In the genomic region with DNA sequence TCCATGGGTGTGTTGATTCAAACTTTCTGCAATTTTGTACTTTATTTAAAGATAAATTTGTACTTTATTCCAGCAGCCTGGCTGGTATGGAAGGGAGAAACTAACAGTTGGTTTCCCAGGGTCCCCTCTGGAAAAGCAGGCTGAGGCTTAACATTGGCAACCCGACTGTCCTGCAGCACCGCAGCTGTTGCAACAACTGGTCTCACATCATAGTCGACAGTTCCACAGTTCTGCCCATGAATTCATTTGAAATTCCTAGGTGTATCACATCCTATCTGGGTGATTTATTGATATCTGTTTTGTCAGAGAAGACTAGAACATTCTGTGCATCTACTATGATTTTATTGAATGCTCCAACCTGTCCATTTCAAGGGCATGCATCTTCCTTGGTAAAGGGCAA, we compare ENCODE assay signal across 27 cellular contexts.
"Had no signal": no experiment of that assay in that cellular context is flagged by ENCODE, and none has a peak within 500 bp of the region (broad histone marks: within the 10 kb centered on the region; RNA-seq: fewer than 3 reads in every experiment).

No MANE protein-coding gene starts in this region.

- H3K27me3 ChIP-seq: ovary, sigmoid colon, stomach, testis, thyroid gland, transverse colon, upper lobe of left lung, vagina had no signal

- H3K4me1 ChIP-seq: lower lobe of right lung, stomach, testis, thyroid gland, transverse colon, upper lobe of left lung, vagina had no signal

- H3K36me3 ChIP-seq: left lung, lower lobe of right lung, ovary, sigmoid colon, stomach, thyroid gland, transverse colon, upper lobe of left lung, vagina had no signal

- H3K9me3 Mint-ChIP-seq: natural killer cell treated with Interleukin-12 subunit alpha and Interleukin-12 subunit beta and Interleukin-15 and Interleukin-18, amount 100 ng/mL, for 72 hours; stimulated activated memory B cell treated with anti-CD40 and anti-IgM and Interleukin-4, amounts not matched to agents 10 μg/mL and 1 μg/mL and 100 μg/mL, for 72 hours had no signal

- H3K27ac ChIP-seq: left lung, lower lobe of right lung, ovary, sigmoid colon, stomach, testis, thyroid gland, transverse colon, upper lobe of left lung, vagina had no signal

- H3K36me3 Mint-ChIP-seq: immature natural killer cell; naive thymus-derived CD4-positive, alpha-beta T cell; natural killer cell treated with Interleukin-12 subunit alpha and Interleukin-12 subunit beta and Interleukin-15 and Interleukin-18, amount 100 ng/mL, for 72 hours; stimulated activated memory B cell treated with anti-CD40 and anti-IgM and Interleukin-4, amounts not matched to agents 10 μg/mL and 1 μg/mL and 100 μg/mL, for 72 hours had no signal

- DNase-seq: hypothalamus; immature natural killer cell; kidney; left colon; left lung; lower lobe of right lung; mammary epithelial cell; mesenchymal stem cell; naive thymus-derived CD4-positive, alpha-beta T cell; ovary; right cardiac atrium; sigmoid colon; stimulated activated CD4-positive, alpha-beta T cell treated with anti-CD3 and anti-CD28 coated beads, Interleukin-1b, Interleukin-23, amount 100 ng/mL, for 48 hours; stimulated activated CD4-positive, alpha-beta T cell treated with anti-CD3 and anti-CD28 coated beads, Interleukin-2, amount 100 ng/mL, for 48 hours; stimulated activated CD4-positive, alpha-beta T cell treated with anti-CD3 and anti-CD28 coated beads, Interleukin-4, amount 100 ng/mL, for 4 hours; stimulated activated CD8-positive, alpha-beta memory T cell treated with anti-CD3 and anti-CD28 coated beads, Interleukin-4, amount 100 ng/mL, for 48 hours; stimulated activated naive CD4-positive, alpha-beta T cell treated with Interleukin-2 at 50 U/mL for 16 hours; stomach; testis; thyroid gland; transverse colon; upper lobe of left lung had no signal

- H3K4me2 ChIP-seq: smooth muscle cell had no signal

- H3K27ac Mint-ChIP-seq: immature natural killer cell; naive thymus-derived CD4-positive, alpha-beta T cell; natural killer cell treated with Interleukin-12 subunit alpha and Interleukin-12 subunit beta and Interleukin-15 and Interleukin-18, amount 100 ng/mL, for 72 hours; progenitor cell of endocrine pancreas; stimulated activated memory B cell treated with anti-CD40 and anti-IgM and Interleukin-4, amounts not matched to agents 10 μg/mL and 1 μg/mL and 100 μg/mL, for 72 hours had no signal

- H3K4me3 ChIP-seq: left lung, lower lobe of right lung, ovary, sigmoid colon, smooth muscle cell, stomach, testis, thyroid gland, transverse colon, upper lobe of left lung, vagina had no signal

- H3K9me3 ChIP-seq: left lung, lower lobe of right lung, ovary, sigmoid colon, stomach, testis, thyroid gland, transverse colon, upper lobe of left lung, vagina had no signal

- ATAC-seq: left colon; left lung; lower lobe of right lung; naive thymus-derived CD4-positive, alpha-beta T cell; natural killer cell treated with Interleukin-12 subunit alpha and Interleukin-12 subunit beta and Interleukin-15 and Interleukin-18, amount 100 ng/mL, for 72 hours; right cardiac atrium; stimulated activated memory B cell treated with anti-CD40 and anti-IgM and Interleukin-4, amounts not matched to agents 10 μg/mL and 1 μg/mL and 100 μg/mL, for 72 hours had no signal
